In genomic region chr1:226784081-226785049, GRCh38 we compare ENCODE assay signal across 1 cellular context.
TF ChIP-seq lines count a peak whose summit lies in the region.

No MANE protein-coding gene starts in this region.

TF ChIP-seq in GM12878, 131 proteins besides CTCF, POLR2A, EP300 and RAD21 (continued from another document):
- no peak for TF ChIP-seq KAT2A (conservative IDR thresholded peaks at IDR 0.05; ENCODE audit: control insufficient read depth, low read depth, low read length)
- no peak for TF ChIP-seq IRF4 (IDR thresholded peaks at IDR 0.05; ENCODE audit: low read depth, low read length)
- no peak for TF ChIP-seq EGR1 (IDR thresholded peaks at IDR 0.05; ENCODE audit: borderline replicate concordance in 1 of 2, low read depth in 2 of 2, low read length in 2 of 2)
- TF ChIP-seq E2F8 (IDR thresholded peaks at IDR 0.05; ENCODE audit: low read depth, partially characterized antibody): no peak
- TF ChIP-seq NFYA (IDR thresholded peaks at IDR 0.05; ENCODE audit: borderline replicate concordance, low read depth, low read length): no peak
- no peak for TF ChIP-seq HDAC2 (IDR thresholded peaks at IDR 0.05)
- TF ChIP-seq MEF2A (IDR thresholded peaks at IDR 0.05; ENCODE audit: insufficient read depth, low read depth, low read length): no peak
- TF ChIP-seq YBX1 (IDR thresholded peaks at IDR 0.05): no peak
- no peak for TF ChIP-seq ESRRA (IDR thresholded peaks at IDR 0.05; ENCODE audit: low read length)
- no peak for TF ChIP-seq MLLT1 (IDR thresholded peaks at IDR 0.05)
